Comparison of ENCODE assay signal across 1 cellular context in genomic region chr19:6737284-6737872, GRCh38.
A peak's percentile ranks its signal among the peaks of the same experiment; 100 is the strongest.
TF ChIP-seq lines count a peak whose summit lies in the region.

GPR108 (minus strand) TSS chr19:6737580; CDS start chr19:6737576, 4 bp downstream.

TF ChIP-seq in HepG2, 621 proteins besides CTCF, POLR2A, EP300 and RAD21 (continued from another document and continues in another):
- TF ChIP-seq, protein P1, sequence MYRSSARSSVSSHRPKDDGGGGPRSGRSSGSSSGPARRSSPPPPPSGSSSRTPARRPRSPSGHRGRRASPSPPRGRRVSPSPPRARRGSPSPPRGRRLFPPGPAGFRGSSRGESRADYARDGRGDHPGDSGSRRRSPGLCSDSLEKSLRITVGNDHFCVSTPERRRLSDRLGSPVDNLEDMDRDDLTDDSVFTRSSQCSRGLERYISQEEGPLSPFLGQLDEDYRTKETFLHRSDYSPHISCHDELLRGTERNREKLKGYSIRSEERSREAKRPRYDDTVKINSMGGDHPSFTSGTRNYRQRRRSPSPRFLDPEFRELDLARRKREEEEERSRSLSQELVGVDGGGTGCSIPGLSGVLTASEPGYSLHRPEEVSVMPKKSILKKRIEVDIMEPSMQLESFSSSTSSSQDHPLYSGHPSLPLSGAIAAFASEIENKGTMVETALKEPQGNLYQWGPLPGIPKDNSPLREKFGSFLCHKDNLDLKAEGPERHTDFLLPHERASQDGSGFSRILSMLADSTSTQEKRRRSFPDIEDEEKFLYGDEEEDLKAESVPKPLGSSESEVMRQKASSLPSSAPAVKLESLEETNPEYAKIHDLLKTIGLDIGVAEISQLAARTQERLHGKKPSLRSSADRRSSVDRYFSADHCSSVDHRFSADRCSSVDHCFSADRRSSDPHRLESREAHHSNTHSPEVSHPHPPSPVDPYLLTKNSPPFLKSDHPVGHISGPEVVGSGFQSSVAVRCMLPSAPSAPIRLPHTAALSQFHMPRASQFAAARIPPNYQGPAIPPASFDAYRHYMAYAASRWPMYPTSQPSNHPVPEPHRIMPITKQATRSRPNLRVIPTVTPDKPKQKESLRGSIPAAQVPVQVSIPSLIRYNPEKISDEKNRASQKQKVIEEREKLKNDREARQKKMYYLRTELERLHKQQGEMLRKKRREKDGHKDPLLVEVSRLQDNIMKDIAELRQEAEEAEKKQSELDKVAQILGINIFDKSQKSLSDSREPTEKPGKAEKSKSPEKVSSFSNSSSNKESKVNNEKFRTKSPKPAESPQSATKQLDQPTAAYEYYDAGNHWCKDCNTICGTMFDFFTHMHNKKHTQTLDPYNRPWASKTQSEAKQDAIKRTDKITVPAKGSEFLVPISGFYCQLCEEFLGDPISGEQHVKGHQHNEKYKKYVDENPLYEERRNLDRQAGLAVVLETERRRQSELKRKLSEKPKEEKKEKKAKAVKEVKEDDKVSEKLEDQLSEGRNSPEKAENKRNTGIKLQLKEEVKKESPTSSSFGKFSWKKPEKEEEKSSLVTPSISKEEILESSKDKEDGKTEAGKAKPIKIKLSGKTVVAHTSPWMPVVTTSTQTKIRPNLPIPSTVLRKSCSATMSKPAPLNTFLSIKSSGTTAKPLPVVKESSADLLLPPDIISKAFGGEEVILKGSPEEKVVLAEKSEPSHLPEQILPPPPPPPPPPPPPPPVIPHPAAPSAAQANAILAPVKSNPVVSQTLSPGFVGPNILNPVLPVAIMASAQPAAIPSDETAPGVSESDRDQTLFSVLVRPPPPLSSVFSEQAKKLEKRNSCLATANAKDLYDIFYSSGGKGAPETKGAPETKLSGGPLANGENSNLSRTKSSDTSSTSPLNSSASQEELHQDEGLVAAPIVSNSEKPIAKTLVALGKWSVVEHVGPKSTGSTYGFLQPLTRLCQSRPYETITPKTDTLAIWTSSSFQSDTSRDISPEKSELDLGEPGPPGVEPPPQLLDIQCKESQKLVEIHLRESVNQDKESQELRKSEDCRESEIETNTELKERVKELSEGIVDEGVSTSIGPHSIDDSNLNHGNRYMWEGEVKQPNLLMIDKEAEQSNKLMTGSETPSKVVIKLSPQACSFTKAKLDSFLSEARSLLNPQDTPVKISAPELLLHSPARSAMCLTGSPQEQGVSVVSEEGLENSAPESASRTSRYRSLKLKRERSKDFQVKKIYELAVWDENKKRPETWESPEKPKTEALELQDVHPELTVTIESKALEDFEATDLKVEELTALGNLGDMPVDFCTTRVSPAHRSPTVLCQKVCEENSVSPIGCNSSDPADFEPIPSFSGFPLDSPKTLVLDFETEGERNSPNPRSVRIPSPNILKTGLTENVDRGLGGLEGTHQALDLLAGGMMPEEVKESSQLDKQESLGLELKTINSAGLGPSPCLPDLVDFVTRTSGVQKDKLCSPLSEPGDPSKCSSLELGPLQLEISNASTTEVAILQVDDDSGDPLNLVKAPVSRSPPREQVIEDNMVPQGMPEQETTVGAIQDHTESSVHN (CRISPR knock-in tag; IDR thresholded peaks at IDR 0.05), result no peak
- peak; percentile 98 for TF ChIP-seq CREB1 (IDR thresholded peaks at IDR 0.05)
- TF ChIP-seq CREB1 (CRISPR knock-in tag; IDR thresholded peaks at IDR 0.05), result peak; percentile 99
- no peak for TF ChIP-seq HNF4A (CRISPR knock-in tag; IDR thresholded peaks at IDR 0.05)
- TF ChIP-seq NFYC (CRISPR knock-in tag; IDR thresholded peaks at IDR 0.05), result peak; percentile 99
- TF ChIP-seq, protein P2, sequence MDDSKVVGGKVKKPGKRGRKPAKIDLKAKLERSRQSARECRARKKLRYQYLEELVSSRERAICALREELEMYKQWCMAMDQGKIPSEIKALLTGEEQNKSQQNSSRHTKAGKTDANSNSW (CRISPR knock-in tag; IDR thresholded peaks at IDR 0.05; ENCODE audit: borderline replicate concordance), result no peak
- TF ChIP-seq ZNF644 (CRISPR knock-in tag; IDR thresholded peaks at IDR 0.05; ENCODE audit: low read depth), result no peak
- peak; percentile 56 for TF ChIP-seq PHF8 (CRISPR knock-in tag; IDR thresholded peaks at IDR 0.05)
- no peak for TF ChIP-seq ZNF484 (CRISPR knock-in tag; IDR thresholded peaks at IDR 0.05; ENCODE audit: borderline replicate concordance, low read depth)
- peak; percentile 49 for TF ChIP-seq IKZF4 (CRISPR knock-in tag; IDR thresholded peaks at IDR 0.05; ENCODE audit: borderline replicate concordance, low read depth, not compliant biosample characterization)
- TF ChIP-seq ZBTB33 (CRISPR knock-in tag; IDR thresholded peaks at IDR 0.05), result no peak
- no peak for TF ChIP-seq ATRX (CRISPR knock-in tag; IDR thresholded peaks at IDR 0.05; ENCODE audit: borderline replicate concordance)
- TF ChIP-seq KLF16 (CRISPR knock-in tag; IDR thresholded peaks at IDR 0.05), result no peak
- TF ChIP-seq, protein P3, sequence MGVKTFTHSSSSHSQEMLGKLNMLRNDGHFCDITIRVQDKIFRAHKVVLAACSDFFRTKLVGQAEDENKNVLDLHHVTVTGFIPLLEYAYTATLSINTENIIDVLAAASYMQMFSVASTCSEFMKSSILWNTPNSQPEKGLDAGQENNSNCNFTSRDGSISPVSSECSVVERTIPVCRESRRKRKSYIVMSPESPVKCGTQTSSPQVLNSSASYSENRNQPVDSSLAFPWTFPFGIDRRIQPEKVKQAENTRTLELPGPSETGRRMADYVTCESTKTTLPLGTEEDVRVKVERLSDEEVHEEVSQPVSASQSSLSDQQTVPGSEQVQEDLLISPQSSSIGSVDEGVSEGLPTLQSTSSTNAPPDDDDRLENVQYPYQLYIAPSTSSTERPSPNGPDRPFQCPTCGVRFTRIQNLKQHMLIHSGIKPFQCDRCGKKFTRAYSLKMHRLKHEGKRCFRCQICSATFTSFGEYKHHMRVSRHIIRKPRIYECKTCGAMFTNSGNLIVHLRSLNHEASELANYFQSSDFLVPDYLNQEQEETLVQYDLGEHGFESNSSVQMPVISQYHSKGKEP (CRISPR knock-in tag; IDR thresholded peaks at IDR 0.05), result no peak
- TF ChIP-seq, protein P4, sequence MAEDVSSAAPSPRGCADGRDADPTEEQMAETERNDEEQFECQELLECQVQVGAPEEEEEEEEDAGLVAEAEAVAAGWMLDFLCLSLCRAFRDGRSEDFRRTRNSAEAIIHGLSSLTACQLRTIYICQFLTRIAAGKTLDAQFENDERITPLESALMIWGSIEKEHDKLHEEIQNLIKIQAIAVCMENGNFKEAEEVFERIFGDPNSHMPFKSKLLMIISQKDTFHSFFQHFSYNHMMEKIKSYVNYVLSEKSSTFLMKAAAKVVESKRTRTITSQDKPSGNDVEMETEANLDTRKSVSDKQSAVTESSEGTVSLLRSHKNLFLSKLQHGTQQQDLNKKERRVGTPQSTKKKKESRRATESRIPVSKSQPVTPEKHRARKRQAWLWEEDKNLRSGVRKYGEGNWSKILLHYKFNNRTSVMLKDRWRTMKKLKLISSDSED (CRISPR knock-in tag; IDR thresholded peaks at IDR 0.05), result no peak
- no peak for TF ChIP-seq ZBTB8A (CRISPR knock-in tag; IDR thresholded peaks at IDR 0.05; ENCODE audit: borderline replicate concordance, low read depth)
- no peak for TF ChIP-seq NR1H2 (CRISPR knock-in tag; IDR thresholded peaks at IDR 0.05; ENCODE audit: borderline replicate concordance, low read depth)
- no peak for TF ChIP-seq ZKSCAN8 (CRISPR knock-in tag; IDR thresholded peaks at IDR 0.05; ENCODE audit: borderline replicate concordance)
- no peak for TF ChIP-seq ZNF772 (CRISPR knock-in tag; IDR thresholded peaks at IDR 0.05)
- no peak for TF ChIP-seq WIZ (CRISPR knock-in tag; IDR thresholded peaks at IDR 0.05)
- no peak for TF ChIP-seq FOXM1 (CRISPR knock-in tag; IDR thresholded peaks at IDR 0.05)
- TF ChIP-seq JARID2 (CRISPR knock-in tag; IDR thresholded peaks at IDR 0.05; ENCODE audit: insufficient replicate concordance), result no peak
- TF ChIP-seq ZNF235 (CRISPR knock-in tag; IDR thresholded peaks at IDR 0.05; ENCODE audit: borderline replicate concordance), result peak; percentile 83; the same call in 1 of the 2 replicates
- no peak for TF ChIP-seq SNAPC2 (CRISPR knock-in tag; IDR thresholded peaks at IDR 0.05)
- no peak for TF ChIP-seq RARG (CRISPR knock-in tag; IDR thresholded peaks at IDR 0.05; ENCODE audit: low read depth)
- no peak for TF ChIP-seq NFKBIZ (CRISPR knock-in tag; IDR thresholded peaks at IDR 0.05)
- no peak for TF ChIP-seq HNRNPL (IDR thresholded peaks at IDR 0.05; ENCODE audit: low read depth, low read length)
- TF ChIP-seq ETV6 (CRISPR knock-in tag; conservative IDR thresholded peaks at IDR 0.05), result no peak
- no peak for TF ChIP-seq ZNF292 (CRISPR knock-in tag; IDR thresholded peaks at IDR 0.05; ENCODE audit: borderline replicate concordance, low read depth)
- TF ChIP-seq ZNF333 (CRISPR knock-in tag; IDR thresholded peaks at IDR 0.05; ENCODE audit: borderline replicate concordance), result 0 out of 2 replicates have a peak, but pooled peaks have one; percentile 70
- no peak for TF ChIP-seq HMG20A (CRISPR knock-in tag; IDR thresholded peaks at IDR 0.05; ENCODE audit: borderline replicate concordance)
- TF ChIP-seq SRSF4 (IDR thresholded peaks at IDR 0.05; ENCODE audit: low read depth, low read length, poor library complexity, severe bottlenecking), result no peak
- no peak for TF ChIP-seq KLF9 (CRISPR knock-in tag; IDR thresholded peaks at IDR 0.05; ENCODE audit: low read depth)
- TF ChIP-seq, protein P5, sequence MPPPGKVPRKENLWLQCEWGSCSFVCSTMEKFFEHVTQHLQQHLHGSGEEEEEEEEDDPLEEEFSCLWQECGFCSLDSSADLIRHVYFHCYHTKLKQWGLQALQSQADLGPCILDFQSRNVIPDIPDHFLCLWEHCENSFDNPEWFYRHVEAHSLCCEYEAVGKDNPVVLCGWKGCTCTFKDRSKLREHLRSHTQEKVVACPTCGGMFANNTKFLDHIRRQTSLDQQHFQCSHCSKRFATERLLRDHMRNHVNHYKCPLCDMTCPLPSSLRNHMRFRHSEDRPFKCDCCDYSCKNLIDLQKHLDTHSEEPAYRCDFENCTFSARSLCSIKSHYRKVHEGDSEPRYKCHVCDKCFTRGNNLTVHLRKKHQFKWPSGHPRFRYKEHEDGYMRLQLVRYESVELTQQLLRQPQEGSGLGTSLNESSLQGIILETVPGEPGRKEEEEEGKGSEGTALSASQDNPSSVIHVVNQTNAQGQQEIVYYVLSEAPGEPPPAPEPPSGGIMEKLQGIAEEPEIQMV (CRISPR knock-in tag; IDR thresholded peaks at IDR 0.05; ENCODE audit: low read depth), result no peak
- no peak for TF ChIP-seq DNMT3B (CRISPR knock-in tag; conservative IDR thresholded peaks at IDR 0.05)
- peak; percentile 12; the same call in 1 of the 2 replicates for TF ChIP-seq ZNF607 (CRISPR knock-in tag; IDR thresholded peaks at IDR 0.05; ENCODE audit: borderline replicate concordance)
- no peak for TF ChIP-seq FOXK1 (CRISPR knock-in tag; IDR thresholded peaks at IDR 0.05; ENCODE audit: borderline replicate concordance, low read depth)
- TF ChIP-seq ZNF337 (CRISPR knock-in tag; IDR thresholded peaks at IDR 0.05; ENCODE audit: borderline replicate concordance, low read depth), result no peak
- peak; percentile 70; the same call in 1 of the 2 replicates for TF ChIP-seq ZNF713 (CRISPR knock-in tag; IDR thresholded peaks at IDR 0.05)
- no peak for TF ChIP-seq IKZF1 (IDR thresholded peaks at IDR 0.05)
- no peak for TF ChIP-seq FOSL1 (CRISPR knock-in tag; IDR thresholded peaks at IDR 0.05; ENCODE audit: borderline replicate concordance)
- no peak for TF ChIP-seq ZNF615 (CRISPR knock-in tag; IDR thresholded peaks at IDR 0.05; ENCODE audit: borderline replicate concordance)
